ENCODE assay signal across 8 cellular contexts in genomic region chr20:6142348-6142993, GRCh38. TPM values are rescaled to one million over a fixed set of nuclear protein-coding genes. Genes with fewer than 3 reads are reported as not detected.
DNase-seq lines count a peak whose midpoint lies in the region; ATAC-seq, FAIRE-seq and TF ChIP-seq lines count a peak whose summit lies in the region.
"Had no signal": no experiment of that assay in that cellular context is flagged by ENCODE, and none has a peak within 500 bp of the region (broad histone marks: within the 10 kb centered on the region; RNA-seq: fewer than 3 reads in every experiment).

No MANE protein-coding gene starts in this region.

- H3K4me1 ChIP-seq in colonic mucosa (no peaks in the 10 kb centered on the region), HepG2 (ENCODE audit: insufficient read depth, low read length) (no peaks in the 10 kb centered on the region)

- peak; percentile 89 for ATAC-seq in HepG2
- ATAC-seq in stimulated activated memory B cell treated with anti-CD40 and anti-IgM and Interleukin-4, amounts not matched to agents 10 μg/mL and 1 μg/mL and 100 μg/mL, for 72 hours = peak; percentile 45

- DNase-seq in GM10248 (ENCODE audit: extremely low spot score) (peak; percentile 67), HEK293T (ENCODE audit: extremely low spot score) (peak; percentile 54), NCI-H1417 (lab: John Stamatoyannopoulos, UW) (peak; percentile 47 to 85 (median 63)), colonic mucosa (peak; percentile 68), HepG2 (ENCODE audit: low spot score) (peak; percentile 70)
- DNase-seq in T-helper 2 cell treated with Interferon-gamma antibody and Interleukin-4, amounts not matched to agents 5 μg/mL and 100 μg/mL, for 36 hours (ENCODE audit: low spot score) = peak; percentile 13

- intact Hi-C loops in colonic mucosa (cut with DNase I) (loop anchor here (10.0 kb wide), 3 partner anchors 682 to 1232 kb away; no protein-coding TSS in a partner anchor), HepG2 (cut with micrococcal nuclease; ENCODE audit: unreplicated experiment) (loop anchor here (2.0 to 10.0 kb wide), 4 partner anchors 624 to 1234 kb away; partner anchors contain the start of gene BMP2)

- FAIRE-seq in HepG2 (lab: Jason Lieb, UNC) = peak; percentile 87
- FAIRE-seq: colon had no signal

- H3K4me2 ChIP-seq in HepG2 (ENCODE audit: low read depth, low read length) = no peak overlapping the region

- no peaks in the 10 kb centered on the region for H3K27me3 Mint-ChIP-seq in T-helper 2 cell treated with Interferon-gamma antibody and Interleukin-4, amounts not matched to agents 5 μg/mL and 100 μg/mL, for 36 hours (ENCODE audit: low read depth)
- H3K27me3 Mint-ChIP-seq in stimulated activated memory B cell treated with anti-CD40 and anti-IgM and Interleukin-4, amounts not matched to agents 10 μg/mL and 1 μg/mL and 100 μg/mL, for 72 hours = no peaks in the 10 kb centered on the region

- no peak overlapping the region for H3K4me3 ChIP-seq in colonic mucosa
- H3K4me3 ChIP-seq in HepG2 (replicated peaks in 1 of 3; ENCODE audit: insufficient read depth in 1 of 3, low read depth in 2 of 3, low read length in 3 of 3) = no peak overlapping the region

- no peaks in the 10 kb centered on the region for H3K79me2 ChIP-seq in HepG2 (ENCODE audit: insufficient read depth, low read length)

- no peaks in the 10 kb centered on the region for H4K20me1 ChIP-seq in HepG2 (ENCODE audit: insufficient read depth, low read length)

- under 1% methylated on average over 10 of the region's 10 CpGs for WGBS in HepG2 (ENCODE audit: low lambda C conversion rate)

- no peak; the same call in 1 of the 2 replicates for TF ChIP-seq RAD21 in HepG2 (CRISPR knock-in tag; IDR thresholded peaks at IDR 0.05)

- TF ChIP-seq CTCF in GM10248 (IDR thresholded peaks at IDR 0.05; ENCODE audit: control extremely low read depth, extremely low read depth, low read depth, missing control alignments) (peak; percentile 73), colonic mucosa (IDR thresholded peaks at IDR 0.05) (peak; percentile 72), HepG2 (CRISPR knock-in tag; IDR thresholded peaks at IDR 0.05) (peak; percentile 87)

- no peaks in the 10 kb centered on the region for H3K27me3 ChIP-seq in colonic mucosa
- no peaks in the 10 kb centered on the region for H3K27me3 ChIP-seq in HepG2 (ENCODE audit: control insufficient read depth in 1 of 2, insufficient read depth in 2 of 2, low read length in 2 of 2)

- TF ChIP-seq POLR2A in HepG2 (IDR thresholded peaks at IDR 0.05; ENCODE audit: insufficient read depth in 1 of 2, low read depth in 2 of 2, low read length in 2 of 2) = no peak

- H3K4me3 Mint-ChIP-seq in T-helper 2 cell treated with Interferon-gamma antibody and Interleukin-4, amounts not matched to agents 5 μg/mL and 100 μg/mL, for 36 hours = no peak overlapping the region
- H3K4me3 Mint-ChIP-seq in stimulated activated memory B cell treated with anti-CD40 and anti-IgM and Interleukin-4, amounts not matched to agents 10 μg/mL and 1 μg/mL and 100 μg/mL, for 72 hours = no peak overlapping the region

- H3K9me3 Mint-ChIP-seq in T-helper 2 cell treated with Interferon-gamma antibody and Interleukin-4, amounts not matched to agents 5 μg/mL and 100 μg/mL, for 36 hours = no peaks in the 10 kb centered on the region
- no peaks in the 10 kb centered on the region for H3K9me3 Mint-ChIP-seq in stimulated activated memory B cell treated with anti-CD40 and anti-IgM and Interleukin-4, amounts not matched to agents 10 μg/mL and 1 μg/mL and 100 μg/mL, for 72 hours

- H3K9ac ChIP-seq in colonic mucosa (ENCODE audit: low read depth in 2 of 2, low read length in 2 of 2) (no peak overlapping the region), HepG2 (ENCODE audit: insufficient read depth, low read depth, low read length) (no peak overlapping the region)

- no peaks in the 10 kb centered on the region for H3K36me3 ChIP-seq in colonic mucosa
- no peaks in the 10 kb centered on the region for H3K36me3 ChIP-seq in HepG2 (replicated peaks in 1 of 2; ENCODE audit: control insufficient read depth in 1 of 2, insufficient read depth in 2 of 2, low read length in 2 of 2)

- CTCF ChIA-PET in GM10248 (lab: Yijun Ruan, JAX) = interaction anchor here (1.0 kb wide), 1 partner anchor 82 kb away, joined by 3 read pairs; no protein-coding TSS in a partner anchor
- CTCF ChIA-PET in HEK293T (lab: Yijun Ruan, JAX) = no interaction called here
- CTCF ChIA-PET in HepG2 (lab: Yijun Ruan, JAX; ENCODE audit: low intra/inter-chr PET ratio, low total read pairs) = interaction anchor here (0.7 to 1.6 kb wide), 4 partner anchors 123 to 1144 kb away, joined by 3 to 5 read pairs (median 3); no protein-coding TSS in a partner anchor

- H3K27ac Mint-ChIP-seq in T-helper 2 cell treated with Interferon-gamma antibody and Interleukin-4, amounts not matched to agents 5 μg/mL and 100 μg/mL, for 36 hours = no peak overlapping the region
- H3K27ac Mint-ChIP-seq in stimulated activated memory B cell treated with anti-CD40 and anti-IgM and Interleukin-4, amounts not matched to agents 10 μg/mL and 1 μg/mL and 100 μg/mL, for 72 hours = no peak overlapping the region

- no peak overlapping the region for H2AFZ ChIP-seq in HepG2 (ENCODE audit: low read length)

- H3K9me3 ChIP-seq in colonic mucosa (no peaks in the 10 kb centered on the region), HepG2 (ENCODE audit: low read length) (no peaks in the 10 kb centered on the region)

- TF ChIP-seq EP300 in HepG2 (IDR thresholded peaks at IDR 0.05; ENCODE audit: low read depth in 2 of 2, low read length in 2 of 2) (no peak), HepG2 (CRISPR knock-in tag; IDR thresholded peaks at IDR 0.05; ENCODE audit: borderline replicate concordance) (no peak)

- in situ Hi-C loops in HepG2 (cut with HindIII; ENCODE audit: extremely low pct_ligation_motif_present, low pct_unique_long_range_greater_than_20kb) = loop anchor here (25.0 kb wide), 1 partner anchor 1145 kb away; no protein-coding TSS in a partner anchor

- no peaks in the 10 kb centered on the region for H3K4me1 Mint-ChIP-seq in T-helper 2 cell treated with Interferon-gamma antibody and Interleukin-4, amounts not matched to agents 5 μg/mL and 100 μg/mL, for 36 hours (ENCODE audit: low read depth)
- H3K4me1 Mint-ChIP-seq in stimulated activated memory B cell treated with anti-CD40 and anti-IgM and Interleukin-4, amounts not matched to agents 10 μg/mL and 1 μg/mL and 100 μg/mL, for 72 hours = no peaks in the 10 kb centered on the region

- H3K36me3 Mint-ChIP-seq in T-helper 2 cell treated with Interferon-gamma antibody and Interleukin-4, amounts not matched to agents 5 μg/mL and 100 μg/mL, for 36 hours (ENCODE audit: low read depth) = no peaks in the 10 kb centered on the region
- H3K36me3 Mint-ChIP-seq in stimulated activated memory B cell treated with anti-CD40 and anti-IgM and Interleukin-4, amounts not matched to agents 10 μg/mL and 1 μg/mL and 100 μg/mL, for 72 hours = no peaks in the 10 kb centered on the region

- H3K27ac ChIP-seq in colonic mucosa (no peak overlapping the region), HepG2 (ENCODE audit: extremely low read length, insufficient read depth, low read length) (no peak overlapping the region)

- POLR2A ChIA-PET in GM10248 (lab: Yijun Ruan, JAX) (no interaction called here), HEK293T (lab: Yijun Ruan, JAX) (no interaction called here), HepG2 (lab: Yijun Ruan, JAX) (no interaction called here)

- no TSS peak for BruUV-seq in HepG2 (replicated peaks; lab: Mats Ljungman, UMichigan)

TF ChIP-seq in HEK293T, 16 proteins besides CTCF, POLR2A, EP300 and RAD21 (continues in another document):
- no peak for TF ChIP-seq L3MBTL2 (conservative IDR thresholded peaks at IDR 0.05)
- TF ChIP-seq CTBP1 (IDR thresholded peaks at IDR 0.05; ENCODE audit: borderline replicate concordance) = no peak
- no peak for TF ChIP-seq ZNF384 (IDR thresholded peaks at IDR 0.05)
- TF ChIP-seq FOXK2 (IDR thresholded peaks at IDR 0.05) = no peak
- no peak for TF ChIP-seq FOXM1 (IDR thresholded peaks at IDR 0.05; ENCODE audit: borderline replicate concordance)
- TF ChIP-seq HDGF (IDR thresholded peaks at IDR 0.05; ENCODE audit: borderline replicate concordance) = no peak
- no peak for TF ChIP-seq FOXA1 (IDR thresholded peaks at IDR 0.05)
- no peak for TF ChIP-seq SUZ12 (IDR thresholded peaks at IDR 0.05)

TF ChIP-seq in HepG2, 621 proteins besides CTCF, POLR2A, EP300 and RAD21 (continues in another document):
- TF ChIP-seq ELF3 (CRISPR knock-in tag; IDR thresholded peaks at IDR 0.05) = 0 out of 2 replicates have a peak, but pooled peaks have one; percentile 14

RNA-seq across cellular contexts. Expression of gene FERMT1, which starts 19.6 kb away (rescaled TPM):
- total RNA-seq in colonic mucosa (10 to 100 TPM; 68.8 to 83.9 TPM), HepG2 (2016; rRNA removed; fragmentation: Illumina TruSeq; extraction: Trizol) (29.5 and 39.1 TPM in 2 replicates)
- total RNA-seq in HepG2 (2016; cell fraction: cytosol; rRNA removed; fragmentation: Illumina TruSeq; extraction: Trizol; ENCODE audit: low read depth) = 4.8 and 6.7 TPM in 2 replicates
- total RNA-seq in HepG2 (2016; cell fraction: insoluble cytoplasmic fraction; rRNA removed; fragmentation: Illumina TruSeq; extraction: Trizol) = 29.9 and 33.9 TPM in 2 replicates
- 27.3 and 30.6 TPM in 2 replicates for total RNA-seq in HepG2 (2016; cell fraction: membrane; rRNA removed; fragmentation: Illumina TruSeq; extraction: Trizol)
- total RNA-seq in HepG2 (2016; cell fraction: nucleus; rRNA removed; fragmentation: Illumina TruSeq; extraction: Trizol) = 18.7 and 22.5 TPM in 2 replicates
- polyA plus RNA-seq in HepG2 (2011; rRNA removed) = 15.1 and 15.8 TPM in 2 replicates
- 8.4 and 8.5 TPM in 2 replicates for polyA plus RNA-seq in HepG2 (2011; cell fraction: cytosol; rRNA removed)
- polyA plus RNA-seq in HepG2 (2011; cell fraction: nucleus; rRNA removed) = 9.7 and 11.7 TPM in 2 replicates
- 9.2 and 11.7 TPM in 2 replicates for polyA plus RNA-seq in HepG2 (2012)
- 4.0 and 4.4 TPM in 2 replicates for polyA plus RNA-seq in HepG2 (2016; cell fraction: cytosol; fragmentation: Illumina TruSeq; extraction: Trizol; ENCODE audit: low read depth)
- 30.4 and 37.6 TPM in 2 replicates for polyA plus RNA-seq in HepG2 (2016; cell fraction: insoluble cytoplasmic fraction; fragmentation: Illumina TruSeq; extraction: Trizol; ENCODE audit: low read depth)
- 18.3 and 18.7 TPM in 2 replicates for polyA plus RNA-seq in HepG2 (2016; cell fraction: membrane; fragmentation: Illumina TruSeq; extraction: Trizol; ENCODE audit: low read depth)
- 23.6 and 24.8 TPM in 2 replicates for polyA plus RNA-seq in HepG2 (2016; cell fraction: nucleus; fragmentation: Illumina TruSeq; extraction: Trizol; ENCODE audit: insufficient read depth, low read depth)
- 11.6 and 13.1 TPM in 2 replicates for polyA minus RNA-seq in HepG2 (2011; rRNA and poly(A)+ RNA removed; ENCODE audit: low replicate concordance)
- polyA minus RNA-seq in HepG2 (2011; cell fraction: cytosol; rRNA and poly(A)+ RNA removed) = 13.8 and 15.1 TPM in 2 replicates
- polyA minus RNA-seq in HepG2 (2011; cell fraction: nucleus; rRNA and poly(A)+ RNA removed) = 21.9 and 29.1 TPM in 2 replicates

Comparison
In these comparisons a context has a peak if more than half of its experiments do, and no peak if none do; other contexts are left out.
1. DNase-seq: peak in every context shown above with its lines; median percentile 70 in HepG2; 68 in colonic mucosa; 67 in GM10248; 63 in NCI-H1417; 54 in HEK293T; 13 in T-helper 2 cell treated with Interferon-gamma antibody and Interleukin-4, amounts not matched to agents 5 μg/mL and 100 μg/mL, for 36 hours.